10 cellular contexts compared by ENCODE assay signal in genomic region chr16:87380875-87381274, GRCh38. TPM values are rescaled to one million over a fixed set of nuclear protein-coding genes. Genes with fewer than 3 reads are reported as not detected.
A peak's percentile ranks its signal among the peaks of the same experiment; 100 is the strongest.
DNase-seq lines count a peak whose midpoint lies in the region; ATAC-seq, FAIRE-seq and TF ChIP-seq lines count a peak whose summit lies in the region.
"Had no signal": no experiment of that assay in that cellular context is flagged by ENCODE, and none has a peak within 500 bp of the region (broad histone marks: within the 10 kb centered on the region; RNA-seq: fewer than 3 reads in every experiment).

No MANE protein-coding gene starts in this region.

- DNase-seq in stimulated activated naive CD8-positive, alpha-beta T cell treated with anti-CD3 and anti-CD28 coated beads, Interleukin-15, Interleukin-2, amounts not matched to agents 100 U/mL and 50 U/mL, for 24 hours = no peak
- DNase-seq in K562 (ENCODE audit: extremely low read depth in 1 of 4, low spot score in 3 of 4) (peak in 1 of 4 experiments; percentile 3), hippocampal formation (lab: John Stamatoyannopoulos, UW) (no peak), NCI-H146 treated with DMSO at 0.1 percent for 48 hours (lab: John Stamatoyannopoulos, UW; ENCODE audit: unreplicated experiment) (no peak)
- DNase-seq in stimulated activated CD4-positive, alpha-beta T cell treated with anti-CD3 and anti-CD28 coated beads, Interleukin-15, amount 100 ng/mL, for 24 hours = no peak
- DNase-seq in stimulated activated naive CD4-positive, alpha-beta T cell (lab: John Stamatoyannopoulos, UW) = no peak
- DNase-seq: H7 had no signal

- TF ChIP-seq RAD21 in K562 (CRISPR knock-in tag; conservative IDR thresholded peaks at IDR 0.05 in 1 of 2, IDR thresholded peaks at IDR 0.05 in 1 of 2) = no peak

- POLR2A ChIA-PET in K562 (lab: Yijun Ruan, JAX) = interaction anchor here (0.5 to 6.1 kb wide), 4 partner anchors 13 to 41 kb away, joined by 3 to 43 read pairs (median 4); partner anchors contain the start of gene MAP1LC3B

- intact Hi-C loops in K562 (cut with micrococcal nuclease) = no loop called here

- H3K4me1 ChIP-seq in K562 (replicated peaks in 1 of 2; ENCODE audit: control insufficient read depth in 2 of 2, insufficient read depth in 2 of 2, low read length in 2 of 2) (peaks cover 33 to 43% of the 10 kb centered on the region in 2 experiments), muscle layer of colon (ENCODE audit: insufficient read depth, low read length) (peaks cover 39% of the 10 kb centered on the region)

- peak overlapping the region; percentile 80 for H3K4me3 Mint-ChIP-seq in stimulated activated naive CD8-positive, alpha-beta T cell treated with anti-CD3 and anti-CD28 coated beads, Interleukin-15, Interleukin-2, amounts not matched to agents 100 ng/mL and 50 ng/mL, for 24 hours

- H3K36me3 ChIP-seq in K562 (ENCODE audit: control insufficient read depth, insufficient read depth, low read length) (peaks cover 23% of the 10 kb centered on the region; the same call in 2 of the 3 replicates), muscle layer of colon (ENCODE audit: insufficient read depth, low read length) (no peaks in the 10 kb centered on the region)

- no peaks in the 10 kb centered on the region for H3K27me3 Mint-ChIP-seq in stimulated activated naive CD8-positive, alpha-beta T cell treated with anti-CD3 and anti-CD28 coated beads, Interleukin-15, Interleukin-2, amounts not matched to agents 100 ng/mL and 50 ng/mL, for 24 hours

- H3K27ac ChIP-seq in K562 (ENCODE audit: extremely low read depth, low read depth, low read length) = no peak overlapping the region
- H3K27ac ChIP-seq in muscle layer of colon (ENCODE audit: low read depth, low read length) = peak overlapping the region; percentile 92

- CTCF ChIA-PET in K562 (lab: Yijun Ruan, JAX; ENCODE audit: low intra/inter-chr PET ratio) = no interaction called here

- no peak for TF ChIP-seq EP300 in K562 (IDR thresholded peaks at IDR 0.05; ENCODE audit: low read length)

- H3K9me3 Mint-ChIP-seq in stimulated activated naive CD8-positive, alpha-beta T cell treated with anti-CD3 and anti-CD28 coated beads, Interleukin-15, Interleukin-2, amounts not matched to agents 100 ng/mL and 50 ng/mL, for 24 hours = no peaks in the 10 kb centered on the region

- FAIRE-seq in K562 (lab: Jason Lieb, UNC) = peak; percentile 6

- in situ Hi-C loops in K562 (cut with MboI) = no loop called here

- H3K4me1 Mint-ChIP-seq in stimulated activated naive CD8-positive, alpha-beta T cell treated with anti-CD3 and anti-CD28 coated beads, Interleukin-15, Interleukin-2, amounts not matched to agents 100 ng/mL and 50 ng/mL, for 24 hours (ENCODE audit: low read depth) = peaks cover 49% of the 10 kb centered on the region

- whole genome bisulfite sequencing in K562 (ENCODE audit: insufficient coverage, low coverage, missing lambda C conversion rate) = 47% methylated on average over 4 of the region's 4 CpGs

- H3K27me3 ChIP-seq in K562 (ENCODE audit: control insufficient read depth in 2 of 2, insufficient read depth in 2 of 2, low read length in 2 of 2) (no peaks in the 10 kb centered on the region), muscle layer of colon (ENCODE audit: control insufficient read depth in 1 of 2, insufficient read depth in 2 of 2, low read length in 2 of 2) (no peaks in the 10 kb centered on the region)

- peak overlapping the region; percentile 78; the same call in 1 of the 2 replicates for H3K4me3 ChIP-seq in K562
- peak overlapping the region in 1 of 2 donors; percentile 49 for H3K4me3 ChIP-seq in muscle layer of colon (ENCODE audit: low read depth in 1 of 2, low read length in 2 of 2)
- H3K4me3 ChIP-seq: mucosa of descending colon had no signal

- no peak for TF ChIP-seq POLR2A in K562 (conservative IDR thresholded peaks at IDR 0.05)

- H4K20me1 ChIP-seq in K562 (replicated peaks; ENCODE audit: control insufficient read depth, insufficient read depth, low read length) = peaks cover 4% of the 10 kb centered on the region; the same call in 1 of the 2 replicates

- no peak overlapping the region for H2AFZ ChIP-seq in K562 (ENCODE audit: low read depth, low read length)

- H3K79me2 ChIP-seq in K562 (ENCODE audit: control insufficient read depth, insufficient read depth, low read length) = peaks cover 76% of the 10 kb centered on the region

- H3K9me3 ChIP-seq in K562 (replicated peaks; ENCODE audit: control insufficient read depth, insufficient read depth, low read depth, low read length) (no peaks in the 10 kb centered on the region), muscle layer of colon (ENCODE audit: low read length) (no peaks in the 10 kb centered on the region)
- H3K9me3 ChIP-seq: mucosa of descending colon had no signal

- H3K4me2 ChIP-seq in K562 (ENCODE audit: insufficient read depth, low read length) = peak overlapping the region; percentile 85

- H3K9ac ChIP-seq in K562 (ENCODE audit: insufficient read depth in 1 of 2, low read depth in 2 of 2, low read length in 2 of 2) (peak overlapping the region in 1 of 2 experiments; percentile 37; a peak in 2 of 4 replicates), muscle layer of colon (ENCODE audit: low read length) (peak overlapping the region; percentile 24)

- no peak for ATAC-seq in stimulated activated naive CD8-positive, alpha-beta T cell treated with anti-CD3 and anti-CD28 coated beads, Interleukin-15, Interleukin-2, amounts not matched to agents 100 U/mL and 50 U/mL, for 24 hours
- no peak for ATAC-seq in K562
- ATAC-seq: mucosa of descending colon had no signal

- TF ChIP-seq CTCF in K562 (IDR thresholded peaks at IDR 0.05 in 2 of 3, conservative IDR thresholded peaks at IDR 0.05 in 1 of 3; ENCODE audit: insufficient read depth in 2 of 3, low read depth in 1 of 3, low read length in 3 of 3) = no peak

- peak overlapping the region; percentile 75 for H3K27ac Mint-ChIP-seq in stimulated activated naive CD8-positive, alpha-beta T cell treated with anti-CD3 and anti-CD28 coated beads, Interleukin-15, Interleukin-2, amounts not matched to agents 100 ng/mL and 50 ng/mL, for 24 hours

- peaks cover 27% of the 10 kb centered on the region for H3K36me3 Mint-ChIP-seq in stimulated activated naive CD8-positive, alpha-beta T cell treated with anti-CD3 and anti-CD28 coated beads, Interleukin-15, Interleukin-2, amounts not matched to agents 100 ng/mL and 50 ng/mL, for 24 hours (ENCODE audit: low read depth)

- no peaks in the 10 kb centered on the region for H3K9me1 ChIP-seq in K562 (ENCODE audit: control insufficient read depth, insufficient read depth, low read length)

- BruUV-seq in K562 (replicated peaks; lab: Mats Ljungman, UMichigan) = no TSS peak

TF ChIP-seq in K562, 482 proteins besides CTCF, POLR2A, EP300 and RAD21 (continues in another document):
- no peak for TF ChIP-seq ZNF146 (CRISPR knock-in tag; IDR thresholded peaks at IDR 0.05; ENCODE audit: unreplicated experiment)
- no peak for TF ChIP-seq ZBTB17 (CRISPR knock-in tag; IDR thresholded peaks at IDR 0.05)

RNA-seq across cellular contexts. Expression of gene FBXO31, which starts 2.7 kb away (rescaled TPM):
- total RNA-seq in K562 (2011; cell fraction: chromatin; rRNA removed; ENCODE audit: low replicate concordance) = 50.3 and 100 TPM in 2 replicates
- total RNA-seq in K562 (2011; cell fraction: nucleolus; rRNA removed) = 55.0 and 64.4 TPM in 2 replicates
- 34.9 and 39.5 TPM in 2 replicates for total RNA-seq in K562 (2011; cell fraction: nucleoplasm; rRNA removed)
- total RNA-seq in K562 (2014; rRNA removed) = 18.9 and 20.7 TPM in 2 replicates
- 6.7 and 8.1 TPM in 2 replicates for total RNA-seq in K562 (2014; rRNA removed; fragmentation: Illumina TruSeq; extraction: Trizol)
- total RNA-seq in K562 (2015; rRNA removed; fragmentation: Illumina TruSeq; extraction: Trizol) = 10.1 and 10.4 TPM in 2 replicates
- total RNA-seq in K562 (2021) = 28.6 and 33.3 TPM in 2 replicates
- polyA plus RNA-seq in K562 (2011; rRNA removed) = 11.9 and 13.4 TPM in 2 replicates
- 10.3 and 21.0 TPM in 2 replicates for polyA plus RNA-seq in K562 (2011; cell fraction: cytosol; rRNA removed)
- polyA plus RNA-seq in K562 (2011; cell fraction: nucleus; rRNA removed) = 24.4 and 48.8 TPM in 2 replicates
- polyA plus RNA-seq in K562 (2012) = 14.2 and 18.2 TPM in 2 replicates
- 10.9 and 19.1 TPM in 2 replicates for polyA plus RNA-seq in K562 (2014; fragmentation: Illumina TruSeq; extraction: Trizol)
- polyA plus RNA-seq in K562 (2014; fragmentation: Nextera tagmentation; extraction: Ambion mirVana) = under 1 TPM; 0.18 to 0.70 TPM
- polyA plus RNA-seq in K562 (2014; rRNA removed) = 14.0 and 16.0 TPM in 2 replicates
- 12.2 and 15.8 TPM in 2 replicates for polyA minus RNA-seq in K562 (2011; rRNA and poly(A)+ RNA removed)
- 13.6 and 17.8 TPM in 2 replicates for polyA minus RNA-seq in K562 (2011; cell fraction: cytosol; rRNA and poly(A)+ RNA removed)
- polyA minus RNA-seq in K562 (2011; cell fraction: nucleus; rRNA and poly(A)+ RNA removed) = 14.0 and 20.2 TPM in 2 replicates

RNA-seq across cellular contexts. Expression of gene MAP1LC3B, which starts 11.3 kb away (rescaled TPM):
- 39.2 and 55.8 TPM in 2 replicates for total RNA-seq in K562 (2011; cell fraction: chromatin; rRNA removed; ENCODE audit: low replicate concordance)
- total RNA-seq in K562 (2011; cell fraction: nucleolus; rRNA removed) = 28.3 and 28.9 TPM in 2 replicates
- total RNA-seq in K562 (2011; cell fraction: nucleoplasm; rRNA removed) = 49.8 and 99.0 TPM in 2 replicates
- total RNA-seq in K562 (2014; rRNA removed) (21.3 and 24.9 TPM in 2 replicates), K562 (2014; rRNA removed; fragmentation: Illumina TruSeq; extraction: Trizol) (26.7 and 32.7 TPM in 2 replicates), K562 (2015; rRNA removed; fragmentation: Illumina TruSeq; extraction: Trizol) (16.0 and 16.2 TPM in 2 replicates), K562 (2021) (73.1 and 77.4 TPM in 2 replicates)
- polyA plus RNA-seq in K562 (2011; rRNA removed) (37.0 and 42.6 TPM in 2 replicates), K562 (2014; fragmentation: Illumina TruSeq; extraction: Trizol) (79.9 and 81.5 TPM in 2 replicates), K562 (2014; fragmentation: Nextera tagmentation; extraction: Ambion mirVana) (10 to 100 TPM; 30.4 to 36.7 TPM), K562 (2014; rRNA removed) (45.5 TPM in 2 replicates)
- 17.6 and 25.2 TPM in 2 replicates for polyA plus RNA-seq in K562 (2011; cell fraction: cytosol; rRNA removed)
- 16.4 and 19.9 TPM in 2 replicates for polyA plus RNA-seq in K562 (2011; cell fraction: nucleus; rRNA removed)
- polyA plus RNA-seq in K562 (2012) = 57.7 and 110 TPM in 2 replicates
- 21.9 and 25.6 TPM in 2 replicates for polyA minus RNA-seq in K562 (2011; rRNA and poly(A)+ RNA removed)
- 23.5 and 24.3 TPM in 2 replicates for polyA minus RNA-seq in K562 (2011; cell fraction: cytosol; rRNA and poly(A)+ RNA removed)
- 8.3 and 11.6 TPM in 2 replicates for polyA minus RNA-seq in K562 (2011; cell fraction: nucleus; rRNA and poly(A)+ RNA removed)
